Comparison of ENCODE assay signal across 27 cellular contexts in the genomic region with DNA sequence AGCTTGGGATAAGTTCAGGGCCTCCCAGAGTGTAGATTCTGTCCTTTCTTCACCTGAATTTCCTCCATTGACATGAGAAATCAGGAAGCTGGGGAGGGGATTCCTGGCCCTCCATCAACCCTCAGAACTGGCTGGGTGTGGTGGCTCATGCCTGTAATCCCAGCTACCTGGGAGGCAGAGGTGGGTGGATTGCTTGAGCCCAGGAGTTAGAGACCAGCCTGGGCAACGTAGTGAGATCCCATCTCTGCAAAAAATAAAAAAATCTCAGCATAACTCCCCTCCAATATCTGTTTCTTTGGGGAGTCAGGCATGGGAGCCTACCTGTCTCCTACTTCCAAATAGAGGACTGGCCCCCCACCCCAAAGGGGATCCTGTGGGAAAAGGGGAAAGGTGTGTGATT. TPM values are rescaled to one million over a fixed set of nuclear protein-coding genes. Genes with fewer than 3 reads are reported as not detected.
DNase-seq lines count a peak whose midpoint lies in the region; ATAC-seq and TF ChIP-seq lines count a peak whose summit lies in the region.
"Had no signal": no experiment of that assay in that cellular context is flagged by ENCODE, and none has a peak within 500 bp of the region (broad histone marks: within the 10 kb centered on the region; RNA-seq: fewer than 3 reads in every experiment).

No MANE protein-coding gene starts in this region.

- H3K4me1 ChIP-seq in HEK293 (ENCODE audit: control insufficient read depth, insufficient read depth, low read length) (no peaks in the 10 kb centered on the region), IMR-90 (ENCODE audit: control insufficient read depth, insufficient read depth, low read length) (peaks cover 30% of the 10 kb centered on the region), adrenal gland (replicated peaks in 1 of 2) (peaks cover 43 to 54% of the 10 kb centered on the region in 2 donors), mesendoderm (ENCODE audit: control insufficient read depth, low read depth, low read length) (peaks cover 12% of the 10 kb centered on the region)

- H2AK9ac ChIP-seq in IMR-90 (replicated peaks; ENCODE audit: low read depth, low read length, poor library complexity) = no peak overlapping the region

- peaks cover 3% of the 10 kb centered on the region for H3K27me3 Mint-ChIP-seq in type B pancreatic cell
- H3K27me3 Mint-ChIP-seq: CD4-positive, CD25-positive, alpha-beta regulatory T cell; CD8-positive, alpha-beta memory T cell had no signal

- peak overlapping the region; percentile 29 to 61; a peak in 2 of 4 replicates for H4K8ac ChIP-seq in IMR-90 (ENCODE audit: low read depth in 2 of 2, low read length in 2 of 2)
- H4K8ac ChIP-seq in mesendoderm (ENCODE audit: low read depth, low read length) = no peak overlapping the region

- no peak overlapping the region for H3K4me3 ChIP-seq in HEK293 (ENCODE audit: low read depth, low read length)
- no peak overlapping the region for H3K4me3 ChIP-seq in IMR-90 (ENCODE audit: insufficient read depth, low read depth, low read length)
- no peak overlapping the region for H3K4me3 ChIP-seq in adrenal gland
- H3K4me3 ChIP-seq in mesendoderm (ENCODE audit: low read length) = no peak overlapping the region
- H3K4me3 ChIP-seq: BLaER1, GM12878 had no signal

- H3K56ac ChIP-seq in IMR-90 (ENCODE audit: extremely low read depth, insufficient read depth, low read length) = no peak overlapping the region
- H3K56ac ChIP-seq in mesendoderm (ENCODE audit: low read length) = peak overlapping the region; percentile 74

- no peak for DNase-seq in IMR-90
- no peak for DNase-seq in adrenal gland
- DNase-seq in mesendoderm = no peak
- DNase-seq in type B pancreatic cell (ENCODE audit: extremely low spot score, unreplicated experiment) = no peak
- DNase-seq in posterior vena cava (ENCODE audit: low spot score) = no peak
- DNase-seq in activated gamma-delta T cell treated with Interleukin-2 at 50 U/mL for 16 hours = no peak
- DNase-seq: 8988T; ACHN; BE2C; C1 segment of cervical spinal cord; CD4-positive, alpha-beta memory T cell; CD4-positive, CD25-positive, alpha-beta regulatory T cell; CD8-positive, alpha-beta memory T cell; COR-L47; DMS 273 treated with DMSO at 0.1 percent for 48 hours; DMS153; DMS53; DMS79; DND-41; EL; GDM1 had no signal

- H2BK20ac ChIP-seq in IMR-90 (ENCODE audit: low read depth, low read length) = peak overlapping the region; percentile 60

- peak overlapping the region; percentile 83 for H2BK120ac ChIP-seq in IMR-90 (ENCODE audit: low read depth, low read length)
- H2BK120ac ChIP-seq in mesendoderm (ENCODE audit: low read depth, low read length) = no peak overlapping the region

- in situ Hi-C loops in IMR-90 (cut with MboI; ENCODE audit: low sequenced_read_pairs) = no loop called here

- no peak for TF ChIP-seq POLR2A in IMR-90 (IDR thresholded peaks at IDR 0.05; ENCODE audit: low read depth, low read length)
- no peak for TF ChIP-seq POLR2A in adrenal gland (IDR thresholded peaks at IDR 0.05)

- no peaks in the 10 kb centered on the region for H3K9me3 Mint-ChIP-seq in type B pancreatic cell
- H3K9me3 Mint-ChIP-seq: CD14-positive monocyte had no signal

- TF ChIP-seq CTCF in HEK293 (tag by site-specific recombination; IDR thresholded peaks at IDR 0.05) (no peak), IMR-90 (conservative IDR thresholded peaks at IDR 0.05; ENCODE audit: low read depth, low read length) (no peak), adrenal gland (IDR thresholded peaks at IDR 0.05) (no peak), type B pancreatic cell (conservative IDR thresholded peaks at IDR 0.05) (no peak)

- H3K27ac Mint-ChIP-seq in type B pancreatic cell = no peak overlapping the region
- H3K27ac Mint-ChIP-seq: CD14-positive monocyte; CD4-positive, alpha-beta memory T cell; CD4-positive, CD25-positive, alpha-beta regulatory T cell; CD8-positive, alpha-beta memory T cell had no signal

- BruUV-seq in IMR-90 (replicated peaks; lab: Mats Ljungman, UMichigan) = no TSS peak

- no peaks in the 10 kb centered on the region for H3K36me3 Mint-ChIP-seq in type B pancreatic cell
- H3K36me3 Mint-ChIP-seq: CD14-positive monocyte; CD4-positive, alpha-beta memory T cell; CD4-positive, CD25-positive, alpha-beta regulatory T cell; CD8-positive, alpha-beta memory T cell had no signal

- H3K23ac ChIP-seq in IMR-90 (ENCODE audit: low read depth, low read length) (0 out of 2 replicates have a peak overlapping the region, but pooled peaks have one; percentile 75), mesendoderm (ENCODE audit: low read length) (no peak overlapping the region)

- H3K36me3 ChIP-seq in HEK293 (ENCODE audit: control insufficient read depth in 2 of 2, insufficient read depth in 1 of 2, low read length in 2 of 2) (no peaks in the 10 kb centered on the region), IMR-90 (ENCODE audit: control insufficient read depth, insufficient read depth, low read length) (no peaks in the 10 kb centered on the region), adrenal gland (replicated peaks in 1 of 2) (no peaks in the 10 kb centered on the region), mesendoderm (ENCODE audit: control insufficient read depth, insufficient read depth, low read length) (no peaks in the 10 kb centered on the region)
- H3K36me3 ChIP-seq: BE2C, BLaER1 had no signal

- H4K20me1 ChIP-seq in IMR-90 (ENCODE audit: insufficient read depth, low read length) = no peaks in the 10 kb centered on the region; the same call in 1 of the 2 replicates
- H4K20me1 ChIP-seq: BLaER1 had no signal

- H2BK15ac ChIP-seq in IMR-90 (ENCODE audit: low read depth, low read length) (peak overlapping the region; percentile 73; the same call in 1 of the 3 replicates), mesendoderm (replicated peaks; ENCODE audit: low read depth) (no peak overlapping the region)

- dilution Hi-C loops in IMR-90 (cut with HindIII; ENCODE audit: low sequenced_read_pairs, unreplicated experiment) = no loop called here

- no peak for ATAC-seq in IMR-90 (ENCODE audit: low read depth)
- no peak for ATAC-seq in HG03439 (IDR thresholded peaks at IDR 0.05; ENCODE audit: unreplicated experiment)
- ATAC-seq: GM12878 had no signal

- H3K4me3 Mint-ChIP-seq in type B pancreatic cell = no peak overlapping the region
- H3K4me3 Mint-ChIP-seq: CD4-positive, alpha-beta memory T cell; CD4-positive, CD25-positive, alpha-beta regulatory T cell; CD8-positive, alpha-beta memory T cell had no signal

- H3K9ac ChIP-seq in IMR-90 (ENCODE audit: low read depth, low read length) (no peak overlapping the region), mesendoderm (ENCODE audit: low read length) (no peak overlapping the region)
- H3K9ac ChIP-seq: BLaER1 had no signal

- H3K27ac ChIP-seq in HEK293 (ENCODE audit: extremely low read depth, low read depth, low read length) (no peak overlapping the region), IMR-90 (ENCODE audit: insufficient read depth, low read length) (peak overlapping the region; percentile 89; the same call in 1 of the 2 replicates), adrenal gland (peak overlapping the region in 3 of 5 donors; percentile 8 to 91 (median 80)), mesendoderm (ENCODE audit: low read depth, low read length) (no peak overlapping the region)
- H3K27ac ChIP-seq: BLaER1 had no signal

- H3K4me2 ChIP-seq in IMR-90 (ENCODE audit: low read depth, low read length) (no peak overlapping the region), mesendoderm (ENCODE audit: low read length) (no peak overlapping the region)
- H3K4me2 ChIP-seq: BLaER1 had no signal

- H4K5ac ChIP-seq in IMR-90 (ENCODE audit: low read depth, low read length) = peak overlapping the region; percentile 44; the same call in 1 of the 2 replicates
- no peak overlapping the region for H4K5ac ChIP-seq in mesendoderm (ENCODE audit: low read length)

- intact Hi-C loops in IMR-90 (cut with micrococcal nuclease) = loop anchor here (2.0 kb wide), 1 partner anchor 59 kb away; a partner anchor contains a TSS
- intact Hi-C loops in adrenal gland (cut with DNase I) = no loop called here
- intact Hi-C loops in posterior vena cava (cut with DNase I) = no loop called here

- H3K9me1 ChIP-seq in IMR-90 (ENCODE audit: insufficient read depth, low read length) = peaks cover 17% of the 10 kb centered on the region

- CTCF ChIA-PET in HEK293 (lab: Yijun Ruan, JAX) = no interaction called here
- CTCF ChIA-PET in IMR-90 (lab: Yijun Ruan, JAX) = interaction anchor here (1.5 to 2.2 kb wide), 2 partner anchors 33 to 48 kb away, joined by 4 to 5 read pairs; no protein-coding TSS in a partner anchor

- peaks cover 32% of the 10 kb centered on the region for H3K4me1 Mint-ChIP-seq in type B pancreatic cell (ENCODE audit: unreplicated experiment)
- H3K4me1 Mint-ChIP-seq: CD4-positive, alpha-beta memory T cell; CD4-positive, CD25-positive, alpha-beta regulatory T cell; CD8-positive, alpha-beta memory T cell had no signal

- H3K79me2 ChIP-seq in mesendoderm (ENCODE audit: control insufficient read depth, insufficient read depth, low read length) = no peaks in the 10 kb centered on the region

- POLR2A ChIA-PET in HEK293 (lab: Yijun Ruan, JAX) = no interaction called here
- POLR2A ChIA-PET in IMR-90 (lab: Charles Lee; ENCODE audit: unreplicated experiment) = no interaction called here

- whole genome bisulfite sequencing in IMR-90 (ENCODE audit: extremely low coverage in 2 of 2, insufficient read length in 1 of 2), 2 experiments = no CpG with 5 or more reads among the region's 1 CpG
- WGBS in adrenal gland, 4 donors = 88 to 100% (median 96%) methylated on average over 1 of the region's 1 CpG
- no CpG with 5 or more reads among the region's 1 CpG for WGBS in mesendoderm (ENCODE audit: extremely low coverage, insufficient coverage, low lambda C conversion rate)

- H3K18ac ChIP-seq in IMR-90 (ENCODE audit: low read depth, low read length) (0 out of 2 replicates have a peak overlapping the region, but pooled peaks have one; percentile 52), mesendoderm (ENCODE audit: low read length) (no peak overlapping the region)

- H2AK5ac ChIP-seq in IMR-90 (ENCODE audit: low read depth, low read length) = peak overlapping the region; percentile 37; the same call in 1 of the 2 replicates
- H2AK5ac ChIP-seq in mesendoderm (ENCODE audit: low read length) = peak overlapping the region; percentile 99

- H3K9me3 ChIP-seq in HEK293 (ENCODE audit: control insufficient read depth, insufficient read depth, low read depth, low read length) (no peaks in the 10 kb centered on the region), IMR-90 (ENCODE audit: control insufficient read depth, insufficient read depth, low read length) (no peaks in the 10 kb centered on the region), adrenal gland (replicated peaks in 1 of 3) (no peaks in the 10 kb centered on the region)
- H3K9me3 ChIP-seq: BE2C, BLaER1 had no signal

- H2BK5ac ChIP-seq in IMR-90 (ENCODE audit: low read depth, low read length, poor library complexity, severe bottlenecking) (no peak overlapping the region), mesendoderm (ENCODE audit: low read length) (no peak overlapping the region)

- TF ChIP-seq RAD21 in IMR-90 (IDR thresholded peaks at IDR 0.05; ENCODE audit: low read length) = no peak

- H3K14ac ChIP-seq in IMR-90 (replicated peaks; ENCODE audit: low read depth, low read length) = 0 out of 2 replicates have a peak overlapping the region, but pooled peaks have one; percentile 50

- H4K91ac ChIP-seq in IMR-90 (ENCODE audit: insufficient read depth, low read depth, low read length) = peak overlapping the region; percentile 70

- peak overlapping the region; percentile 79 for H3K4ac ChIP-seq in IMR-90 (ENCODE audit: low read depth, low read length)
- H3K4ac ChIP-seq in mesendoderm (ENCODE audit: low read depth, low read length) = no peak overlapping the region

- peaks cover 0 to 10% of the 10 kb centered on the region in 2 experiments; a peak in 1 of 4 replicates for H3K79me1 ChIP-seq in IMR-90 (ENCODE audit: low read depth in 1 of 2, low read length in 2 of 2)
- H3K79me1 ChIP-seq in mesendoderm (ENCODE audit: low read length) = no peaks in the 10 kb centered on the region

- H3K27me3 ChIP-seq in IMR-90 (ENCODE audit: control insufficient read depth, insufficient read depth, low read length) (no peaks in the 10 kb centered on the region), adrenal gland (no peaks in the 10 kb centered on the region), mesendoderm (ENCODE audit: insufficient read depth, low read length, poor library complexity) (no peaks in the 10 kb centered on the region)
- H3K27me3 ChIP-seq: BE2C, BLaER1 had no signal

- H2AFZ ChIP-seq in IMR-90 (replicated peaks; ENCODE audit: low read length, poor library complexity) = no peak overlapping the region

RNA-seq across cellular contexts. Expression of a gene that starts 59.8 kb away (rescaled TPM):
- total RNA-seq in IMR-90 (2012; rRNA removed) (15.8 and 18.6 TPM in 2 replicates), adrenal gland (100 to 1,000 TPM; 273 to 602 (median 396) TPM), type B pancreatic cell (ENCODE audit: low replicate concordance) (102 and 130 TPM in 2 replicates), posterior vena cava (1 to 10 TPM; 3.5 to 6.3 TPM)
- polyA plus RNA-seq in IMR-90 (2012; rRNA removed) (40.5 and 44.9 TPM in 2 replicates), adrenal gland (100 to 1,000 TPM; 172 to 216 (median 181) TPM)
- polyA plus RNA-seq in IMR-90 (2012; cell fraction: cytosol; rRNA removed) = 13.1 and 30.1 TPM in 2 replicates
- 165 and 239 TPM in 2 replicates for polyA plus RNA-seq in IMR-90 (2012; cell fraction: nucleus; rRNA removed; ENCODE audit: low replicate concordance)
- polyA plus RNA-seq in mesendoderm (2013, experiment 1 of 2) = 2.1 TPM
- polyA plus RNA-seq in mesendoderm (2013, experiment 2 of 2) = 2.1 TPM
- total RNA-seq: CD4-positive, alpha-beta memory T cell; CD4-positive, CD25-positive, alpha-beta regulatory T cell; CD8-positive, alpha-beta memory T cell; G401 had no signal
- polyA plus RNA-seq: CD4-positive, alpha-beta memory T cell; CD4-positive, CD25-positive, alpha-beta regulatory T cell; CD8-positive, alpha-beta memory T cell had no signal

Comparison
In these comparisons a context has a peak if more than half of its experiments do, and no peak if none do; other contexts are left out.
1. H3K27ac ChIP-seq: peak in IMR-90 (single experiment) and adrenal gland (3 of 5); none in HEK293 (single experiment) and mesendoderm (single experiment).